1 cellular context compared by ENCODE assay signal in genomic region chrX:1388651-1389050, GRCh38.
TF ChIP-seq lines count a peak whose summit lies in the region.

No MANE protein-coding gene starts in this region.

TF ChIP-seq in GM12878, 131 proteins besides CTCF, POLR2A, EP300 and RAD21:
- TF ChIP-seq POLR2AphosphoS5 (IDR thresholded peaks at IDR 0.05; ENCODE audit: low read length) (0 out of 2 replicates have a peak, but pooled peaks have one; percentile 16), SMC3 (IDR thresholded peaks at IDR 0.05; ENCODE audit: borderline replicate concordance, low read length) (no peak), MYB (IDR thresholded peaks at IDR 0.05; ENCODE audit: borderline replicate concordance, low read depth, low read length) (no peak), STAT3 (IDR thresholded peaks at IDR 0.05; ENCODE audit: low read depth, low read length) (no peak)
TF ChIP-seq in GM12878: peak in this region for 1.
